Comparison of ENCODE assay signal across 8 cellular contexts in the genomic region with DNA sequence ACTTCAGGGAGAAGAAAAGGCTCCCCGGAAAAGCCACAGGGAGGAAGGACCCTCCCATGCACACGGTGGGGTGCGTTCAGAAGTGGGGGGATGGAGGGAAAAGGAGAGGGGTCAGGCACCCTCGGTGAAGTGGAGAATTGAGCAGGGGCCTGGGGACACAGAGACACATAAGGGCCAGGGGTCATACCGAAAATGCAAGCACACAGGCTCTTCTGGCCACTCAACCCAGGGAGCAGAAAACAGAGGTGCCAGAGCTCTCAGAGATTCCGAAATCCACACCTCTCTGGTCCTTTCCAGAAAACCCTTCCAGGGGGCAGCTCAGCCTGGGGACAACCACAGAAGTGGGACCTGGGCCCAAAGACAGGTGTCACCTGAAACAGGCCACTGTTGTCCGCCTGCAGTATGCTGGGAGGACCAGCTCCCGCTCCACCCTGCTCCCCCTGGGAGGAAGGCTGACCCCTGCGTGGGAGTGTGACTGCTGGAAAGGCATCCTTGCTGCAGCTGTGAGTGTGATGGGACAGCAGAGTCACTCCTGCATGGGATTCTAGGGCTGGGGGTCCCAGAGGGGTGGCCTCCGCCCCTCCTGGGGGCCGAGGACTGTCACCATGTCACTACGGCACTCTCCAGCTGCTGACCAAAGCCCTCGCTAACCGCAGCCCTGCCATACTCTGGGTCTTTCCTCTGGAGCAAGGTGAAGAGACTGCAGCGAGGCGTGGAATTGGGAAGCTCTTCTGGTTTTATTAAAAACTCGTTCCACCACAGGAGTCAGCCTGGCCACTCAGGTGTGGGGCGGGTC.
DNase-seq lines count a peak whose midpoint lies in the region; ATAC-seq and TF ChIP-seq lines count a peak whose summit lies in the region.

No MANE protein-coding gene starts in this region.

- H3K4me1 Mint-ChIP-seq in CD8-positive, alpha-beta memory T cell, result peaks cover 5 to 15% (median 13%) of the 10 kb centered on the region in 3 donors
- H3K4me1 Mint-ChIP-seq in T-helper 17 cell, result peaks cover 10% of the 10 kb centered on the region

- H3K79me1 ChIP-seq in trophoblast cell (ENCODE audit: low read length), result peaks cover 9% of the 10 kb centered on the region

- H3F3A ChIP-seq in PC-3 (ENCODE audit: low read length, unreplicated experiment), result no peaks in the 10 kb centered on the region

- H3K9ac ChIP-seq in trophoblast cell (ENCODE audit: low read length), result no peak overlapping the region
- no peak overlapping the region for H3K9ac ChIP-seq in PC-3 (ENCODE audit: low read length)

- peak overlapping the region; percentile 67 for H3K27ac ChIP-seq in CD8-positive, alpha-beta memory T cell (ENCODE audit: low read depth, low read length)
- H3K27ac ChIP-seq in gastroesophageal sphincter, result peak overlapping the region in 3 of 4 donors; percentile 64 to 77 (median 75)
- no peak overlapping the region for H3K27ac ChIP-seq in trophoblast cell (ENCODE audit: low read depth, low read length)
- H3K27ac ChIP-seq in PC-3 (ENCODE audit: low read length), result no peak overlapping the region

- POLR2A ChIA-PET in CD8-positive, alpha-beta memory T cell (lab: Charles Lee), result interaction anchor here (0.9 kb wide), 1 partner anchor 63 kb away, joined by 3 read pairs; the partner anchor contains the start of gene TMEM209
- POLR2A ChIA-PET in PC-3 (lab: Charles Lee; ENCODE audit: unreplicated experiment), result no interaction called here

- H2BK120ac ChIP-seq in trophoblast cell (ENCODE audit: insufficient read depth, low read length, poor library complexity), result peak overlapping the region; percentile 27

- no peaks in the 10 kb centered on the region for H3K27me3 ChIP-seq in CD8-positive, alpha-beta memory T cell (ENCODE audit: insufficient read depth, low read length, poor library complexity, severe bottlenecking)
- H3K27me3 ChIP-seq in gastroesophageal sphincter (no peaks in the 10 kb centered on the region), trophoblast cell (ENCODE audit: insufficient read depth, low read length) (no peaks in the 10 kb centered on the region), PC-3 (ENCODE audit: low read length) (no peaks in the 10 kb centered on the region)

- H3K36me3 Mint-ChIP-seq in CD8-positive, alpha-beta memory T cell, result peaks cover 0 to 16% (median 8%) of the 10 kb centered on the region in 3 donors
- H3K36me3 Mint-ChIP-seq in T-helper 17 cell (ENCODE audit: low read depth), result no peaks in the 10 kb centered on the region

- H3K4me3 ChIP-seq in CD8-positive, alpha-beta memory T cell (ENCODE audit: low read length), result peak overlapping the region; percentile 57
- H3K4me3 ChIP-seq in gastroesophageal sphincter (peak overlapping the region; percentile 42 to 81), trophoblast cell (ENCODE audit: low read depth, low read length) (no peak overlapping the region), PC-3 (ENCODE audit: low read length) (no peak overlapping the region)

- H2BK5ac ChIP-seq in trophoblast cell (ENCODE audit: low read depth, low read length, poor library complexity), result no peak overlapping the region

- H3K36me3 ChIP-seq in CD8-positive, alpha-beta memory T cell (ENCODE audit: insufficient read depth, low read length), result no peaks in the 10 kb centered on the region
- H3K36me3 ChIP-seq in gastroesophageal sphincter (peaks cover 0 to 6% of the 10 kb centered on the region in 2 donors), trophoblast cell (ENCODE audit: control insufficient read depth in 1 of 2, insufficient read depth in 2 of 2, low read length in 2 of 2) (peaks cover 6 to 7% of the 10 kb centered on the region in 2 experiments), PC-3 (ENCODE audit: low read depth, low read length) (0 out of 2 replicates have a peak, but pooled peaks cover 3% of the 10 kb centered on the region)

- intact Hi-C loops in PC-3 (cut with micrococcal nuclease), result no loop called here

- peaks cover 16% of the 10 kb centered on the region for H3K4me1 ChIP-seq in CD8-positive, alpha-beta memory T cell (ENCODE audit: insufficient read depth, low read length)
- H3K4me1 ChIP-seq in gastroesophageal sphincter, result peaks cover 0 to 23% (median 4%) of the 10 kb centered on the region in 3 donors
- peaks cover 13 to 22% of the 10 kb centered on the region in 2 experiments for H3K4me1 ChIP-seq in trophoblast cell (ENCODE audit: control insufficient read depth in 1 of 2, insufficient read depth in 2 of 2, low read length in 2 of 2)
- peaks cover 5% of the 10 kb centered on the region; the same call in 1 of the 2 replicates for H3K4me1 ChIP-seq in PC-3 (ENCODE audit: insufficient read depth, low read length)

- H2AFZ ChIP-seq in trophoblast cell (ENCODE audit: insufficient read depth, low read length, poor library complexity) (peak overlapping the region; percentile 5), PC-3 (ENCODE audit: low read length) (no peak overlapping the region)

- no peak overlapping the region for H3K23ac ChIP-seq in trophoblast cell (ENCODE audit: low read length)

- no peak overlapping the region for H3K14ac ChIP-seq in trophoblast cell (ENCODE audit: low read length)

- peak overlapping the region; percentile 93 for H4K8ac ChIP-seq in trophoblast cell (ENCODE audit: low read depth, low read length)

- H3K79me2 ChIP-seq in trophoblast cell (ENCODE audit: control insufficient read depth, insufficient read depth, low read length, poor library complexity) (peaks cover 2% of the 10 kb centered on the region), PC-3 (ENCODE audit: low read length) (no peaks in the 10 kb centered on the region)

- TF ChIP-seq CTCF in gastroesophageal sphincter (IDR thresholded peaks at IDR 0.05) (no peak), PC-3 (conservative IDR thresholded peaks at IDR 0.05; ENCODE audit: low read depth, low read length) (no peak)

- peaks cover 0 to 1% of the 10 kb centered on the region in 2 donors for H3K27me3 Mint-ChIP-seq in CD8-positive, alpha-beta memory T cell
- H3K27me3 Mint-ChIP-seq in T-helper 17 cell, result no peaks in the 10 kb centered on the region

- H3K27ac Mint-ChIP-seq in CD8-positive, alpha-beta memory T cell, result peak overlapping the region in 4 of 8 donors; percentile 35 to 86 (median 81)
- H3K27ac Mint-ChIP-seq in T-helper 17 cell, result peak overlapping the region; percentile 81

- H4K12ac ChIP-seq in trophoblast cell (ENCODE audit: low read depth, low read length), result no peak overlapping the region

- BruUV-seq in PC-3 (replicated peaks; lab: Mats Ljungman, UMichigan), result no TSS peak

- no peak for DNase-seq in CD8-positive, alpha-beta memory T cell
- DNase-seq in T-helper 17 cell, result no peak
- DNase-seq in trophoblast cell, result no peak
- DNase-seq in PC-3, result no peak
- DNase-seq in stimulated activated CD4-positive, alpha-beta T cell treated with anti-CD3 and anti-CD28 coated beads, Interleukin-4, amount 100 ng/mL, for 24 hours, result no peak
- no peak for DNase-seq in SW 1271 (lab: John Stamatoyannopoulos, UW)

- H3K4me2 ChIP-seq in trophoblast cell (ENCODE audit: low read length), result peak overlapping the region; percentile 69
- H3K4me2 ChIP-seq in PC-3 (ENCODE audit: low read length), result no peak overlapping the region

- H3K9me3 Mint-ChIP-seq in CD8-positive, alpha-beta memory T cell, result no peaks in the 10 kb centered on the region

- TF ChIP-seq EP300 in gastroesophageal sphincter (IDR thresholded peaks at IDR 0.05), result no peak

- no peak overlapping the region for H2BK12ac ChIP-seq in trophoblast cell (ENCODE audit: low read length)

- H4K20me1 ChIP-seq in PC-3 (ENCODE audit: low read length), result no peaks in the 10 kb centered on the region

- TF ChIP-seq POLR2A in gastroesophageal sphincter (IDR thresholded peaks at IDR 0.05), result no peak

- H2AK5ac ChIP-seq in trophoblast cell (ENCODE audit: low read length), result no peak overlapping the region

- no peak overlapping the region for H3K4ac ChIP-seq in trophoblast cell (ENCODE audit: low read depth, low read length)

- peak overlapping the region; percentile 95 for H4K91ac ChIP-seq in trophoblast cell (ENCODE audit: low read depth, low read length)

- H3K9me3 ChIP-seq in CD8-positive, alpha-beta memory T cell (ENCODE audit: low read length), result no peaks in the 10 kb centered on the region
- H3K9me3 ChIP-seq in T-helper 17 cell (ENCODE audit: control insufficient read depth, low read length, poor library complexity, severe bottlenecking), result no peaks in the 10 kb centered on the region
- H3K9me3 ChIP-seq in gastroesophageal sphincter, result no peaks in the 10 kb centered on the region
- no peaks in the 10 kb centered on the region for H3K9me3 ChIP-seq in trophoblast cell (ENCODE audit: insufficient read depth, low read depth, low read length)
- H3K9me3 ChIP-seq in PC-3 (ENCODE audit: low read length), result no peaks in the 10 kb centered on the region

- peak overlapping the region; percentile 20 to 81 (median 70) for H3K4me3 Mint-ChIP-seq in CD8-positive, alpha-beta memory T cell
- peak overlapping the region; percentile 84 for H3K4me3 Mint-ChIP-seq in T-helper 17 cell

- no peak overlapping the region for H3K18ac ChIP-seq in trophoblast cell (ENCODE audit: low read length)

- CTCF ChIA-PET in CD8-positive, alpha-beta memory T cell (lab: Charles Lee), result no interaction called here
- CTCF ChIA-PET in PC-3 (lab: Charles Lee), result no interaction called here

- 52% methylated on average over 5 to 14 of the region's 18 CpGs for WGBS in gastroesophageal sphincter (ENCODE audit: low coverage in 1 of 2), 2 donors
- WGBS in trophoblast cell (ENCODE audit: extremely low coverage, insufficient coverage, insufficient read length), result no CpG with 5 or more reads among the region's 18 CpGs

- ATAC-seq in T-helper 17 cell (no peak), gastroesophageal sphincter (peak; percentile 16), PC-3 (no peak), HG02588 (IDR thresholded peaks at IDR 0.05; ENCODE audit: unreplicated experiment) (no peak)

- H3K9me2 ChIP-seq in PC-3 (replicated peaks; ENCODE audit: low read length), result no peaks in the 10 kb centered on the region

Comparison
In these comparisons a context has a peak if more than half of its experiments do, and no peak if none do; other contexts are left out.
1. H3K27ac ChIP-seq: peak in CD8-positive, alpha-beta memory T cell (single experiment) and gastroesophageal sphincter (3 of 4); none in trophoblast cell (single experiment) and PC-3 (single experiment).
2. H3K4me3 ChIP-seq: peak in CD8-positive, alpha-beta memory T cell (single experiment) and gastroesophageal sphincter (2 of 2); none in trophoblast cell (single experiment) and PC-3 (single experiment).